Comparison of ENCODE assay signal across 15 cellular contexts in the genomic region with DNA sequence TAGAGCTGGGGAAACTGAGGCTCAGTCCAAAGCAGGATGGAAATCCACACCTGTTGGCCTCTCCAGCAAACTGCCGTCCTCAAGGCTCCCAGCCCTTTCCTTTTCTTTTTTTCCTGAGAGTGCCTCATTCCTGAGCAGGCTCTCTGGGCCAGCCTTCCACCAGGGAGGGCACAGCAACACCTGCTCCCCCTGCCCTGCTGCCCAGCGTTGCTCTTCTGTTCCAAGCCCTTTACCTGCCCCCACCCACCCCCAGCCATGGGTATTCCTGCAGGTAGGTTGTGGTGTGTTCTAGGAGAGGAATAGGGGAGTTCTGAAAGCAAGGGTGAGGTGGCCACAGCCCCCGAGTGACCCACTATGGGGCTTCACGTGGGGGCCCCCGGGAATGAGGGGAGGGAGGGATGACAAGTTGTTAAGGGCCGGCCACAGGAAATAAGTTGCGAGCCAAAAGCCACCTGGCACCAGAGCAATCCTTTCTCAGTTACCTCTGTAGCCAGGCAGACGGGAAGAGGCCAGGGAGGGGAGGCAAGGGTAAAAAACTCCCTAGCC. TPM values are rescaled to one million over a fixed set of nuclear protein-coding genes. Genes with fewer than 3 reads are reported as not detected.
A peak's percentile ranks its signal among the peaks of the same experiment; 100 is the strongest.
DNase-seq lines count a peak whose midpoint lies in the region; ATAC-seq, FAIRE-seq and TF ChIP-seq lines count a peak whose summit lies in the region.
"Had no signal": no experiment of that assay in that cellular context is flagged by ENCODE, and none has a peak within 500 bp of the region (broad histone marks: within the 10 kb centered on the region; RNA-seq: fewer than 3 reads in every experiment).

No MANE protein-coding gene starts in this region.

- H3K27ac ChIP-seq in right lobe of liver (peak overlapping the region; percentile 4 to 38 (median 7)), stomach (peak overlapping the region in 4 of 5 donors; percentile 50 to 85 (median 68))

- POLR2A ChIA-PET in activated CD4-positive, alpha-beta T cell treated with anti-CD3 and anti-CD28 coated beads, Interleukin-2, amount 10 ng/mL, durations not matched to agents 7 days and 5 days (lab: Charles Lee): no interaction called here

- H3K27ac Mint-ChIP-seq in activated CD4-positive, alpha-beta T cell treated with anti-CD3 and anti-CD28 coated beads, Interleukin-2, amount 10 ng/mL, durations not matched to agents 7 days and 5 days: peak overlapping the region; percentile 81
- H3K27ac Mint-ChIP-seq in activated naive CD8-positive, alpha-beta T cell treated with anti-CD3 and anti-CD28 coated beads for 36 hours: peak overlapping the region; percentile 84
- H3K27ac Mint-ChIP-seq in osteocyte (ENCODE audit: unreplicated experiment): no peak overlapping the region

- DNase-seq in activated CD4-positive, alpha-beta T cell treated with anti-CD3 and anti-CD28 coated beads, Interleukin-2, amount 10 ng/mL, durations not matched to agents 7 days and 5 days: no peak
- no peak for DNase-seq in activated CD4-positive, alpha-beta T cell treated with anti-CD3 and anti-CD28 coated beads, Interleukin-2, amount 50 U/mL, for 48 hours
- DNase-seq in activated naive CD8-positive, alpha-beta T cell treated with anti-CD3 and anti-CD28 coated beads for 36 hours: no peak
- DNase-seq in right lobe of liver (no peak), stomach (no peak), ACHN (no peak), GM12891 (ENCODE audit: insufficient read length, low spot score) (no peak), osteocyte (ENCODE audit: extremely low spot score, unreplicated experiment) (no peak)
- DNase-seq: activated T-cell treated with anti-CD3 and anti-CD28 coated beads for 4 hours, EL, NCI-H524 treated with DMSO at 0.1 percent for 48 hours had no signal

- peaks cover 80% of the 10 kb centered on the region for H3K36me3 Mint-ChIP-seq in activated CD4-positive, alpha-beta T cell treated with anti-CD3 and anti-CD28 coated beads, Interleukin-2, amount 10 ng/mL, durations not matched to agents 7 days and 5 days (ENCODE audit: low read depth)
- H3K36me3 Mint-ChIP-seq in activated naive CD8-positive, alpha-beta T cell treated with anti-CD3 and anti-CD28 coated beads for 36 hours: peaks cover 40% of the 10 kb centered on the region
- no peaks in the 10 kb centered on the region for H3K36me3 Mint-ChIP-seq in osteocyte (ENCODE audit: unreplicated experiment)

- peaks cover 95% of the 10 kb centered on the region for H3K4me1 Mint-ChIP-seq in activated CD4-positive, alpha-beta T cell treated with anti-CD3 and anti-CD28 coated beads, Interleukin-2, amount 10 ng/mL, durations not matched to agents 7 days and 5 days
- peaks cover 94% of the 10 kb centered on the region for H3K4me1 Mint-ChIP-seq in activated naive CD8-positive, alpha-beta T cell treated with anti-CD3 and anti-CD28 coated beads for 36 hours
- H3K4me1 Mint-ChIP-seq in osteocyte (ENCODE audit: unreplicated experiment): peaks cover 1% of the 10 kb centered on the region

- H3K4me3 Mint-ChIP-seq in activated CD4-positive, alpha-beta T cell treated with anti-CD3 and anti-CD28 coated beads, Interleukin-2, amount 10 ng/mL, durations not matched to agents 7 days and 5 days: no peak overlapping the region
- no peak overlapping the region for H3K4me3 Mint-ChIP-seq in activated naive CD8-positive, alpha-beta T cell treated with anti-CD3 and anti-CD28 coated beads for 36 hours
- no peak overlapping the region for H3K4me3 Mint-ChIP-seq in osteocyte (ENCODE audit: unreplicated experiment)

- no peak for FAIRE-seq in GM12891 (lab: Jason Lieb, UNC)
- FAIRE-seq: bronchial epithelial cell had no signal

- H3K36me3 ChIP-seq in right lobe of liver (no peaks in the 10 kb centered on the region), stomach (peaks cover 30 to 78% (median 73%) of the 10 kb centered on the region in 4 donors)

- TF ChIP-seq EP300 in stomach (IDR thresholded peaks at IDR 0.05): no peak

- no peaks in the 10 kb centered on the region for H3K27me3 Mint-ChIP-seq in activated CD4-positive, alpha-beta T cell treated with anti-CD3 and anti-CD28 coated beads, Interleukin-2, amount 10 ng/mL, durations not matched to agents 7 days and 5 days
- H3K27me3 Mint-ChIP-seq in activated naive CD8-positive, alpha-beta T cell treated with anti-CD3 and anti-CD28 coated beads for 36 hours: no peaks in the 10 kb centered on the region
- H3K27me3 Mint-ChIP-seq in osteocyte (ENCODE audit: unreplicated experiment): peaks cover 19% of the 10 kb centered on the region

- CTCF ChIA-PET in activated CD4-positive, alpha-beta T cell treated with anti-CD3 and anti-CD28 coated beads, Interleukin-2, amount 10 ng/mL, durations not matched to agents 7 days and 5 days (lab: Charles Lee): interaction anchor here (1.0 to 1.4 kb wide), 2 partner anchors 46 to 57 kb away, joined by 3 to 4 read pairs; no protein-coding TSS in a partner anchor

- no peak for ATAC-seq in right lobe of liver
- ATAC-seq: HCT116 had no signal

- intact Hi-C loops in right lobe of liver (cut with DNase I): no loop called here
- intact Hi-C loops in stomach (cut with DNase I; ENCODE audit: low total_unique reads): no loop called here

- no peak overlapping the region for H3K4me3 ChIP-seq in right lobe of liver
- no peak overlapping the region for H3K4me3 ChIP-seq in stomach

- TF ChIP-seq CTCF in right lobe of liver (IDR thresholded peaks at IDR 0.05) (no peak), stomach (IDR thresholded peaks at IDR 0.05) (no peak), osteocyte (IDR thresholded peaks at IDR 0.05) (no peak)

- H3K27me3 ChIP-seq in right lobe of liver (no peaks in the 10 kb centered on the region), stomach (no peaks in the 10 kb centered on the region)

- whole genome bisulfite sequencing in right lobe of liver (ENCODE audit: insufficient coverage, low coverage, low lambda C conversion rate, missing lambda C conversion rate): 40% methylated on average over 6 of the region's 8 CpGs
- WGBS in stomach, 5 donors: 58 to 68% (median 64%) methylated on average over 8 of the region's 8 CpGs

- H3K4me1 ChIP-seq in right lobe of liver (peaks cover 0 to 11% (median 0%) of the 10 kb centered on the region in 4 donors), stomach (peaks cover 20 to 93% (median 50%) of the 10 kb centered on the region in 4 donors)

- H3K9me3 ChIP-seq in right lobe of liver: no peaks in the 10 kb centered on the region
- no peaks in the 10 kb centered on the region for H3K9me3 ChIP-seq in stomach

- TF ChIP-seq POLR2A in right lobe of liver (IDR thresholded peaks at IDR 0.05) (no peak), stomach (IDR thresholded peaks at IDR 0.05) (no peak), GM12891 (IDR thresholded peaks at IDR 0.05; ENCODE audit: low read depth, low read length) (no peak)

- H3K9me3 Mint-ChIP-seq in activated CD4-positive, alpha-beta T cell treated with anti-CD3 and anti-CD28 coated beads, Interleukin-2, amount 10 ng/mL, durations not matched to agents 7 days and 5 days: no peaks in the 10 kb centered on the region
- no peaks in the 10 kb centered on the region for H3K9me3 Mint-ChIP-seq in activated naive CD8-positive, alpha-beta T cell treated with anti-CD3 and anti-CD28 coated beads for 36 hours
- H3K9me3 Mint-ChIP-seq in osteocyte (ENCODE audit: unreplicated experiment): no peaks in the 10 kb centered on the region

- in situ Hi-C loops in ACHN (cut with HindIII; ENCODE audit: low pct_ligation_motif_present, low pct_unique_long_range_greater_than_20kb, low sequenced_read_pairs): no loop called here

TF ChIP-seq in GM12891, 5 proteins besides CTCF, POLR2A, EP300 and RAD21:
- no peak for TF ChIP-seq PAX5 (IDR thresholded peaks at IDR 0.05; ENCODE audit: insufficient read depth, low read length, severe bottlenecking)
- TF ChIP-seq POLR2AphosphoS5 (IDR thresholded peaks at IDR 0.05; ENCODE audit: low read depth, low read length): no peak
- TF ChIP-seq POU2F2 (IDR thresholded peaks at IDR 0.05; ENCODE audit: low read depth, low read length): no peak
- no peak for TF ChIP-seq TAF1 (IDR thresholded peaks at IDR 0.05; ENCODE audit: low read depth, low read length)
- no peak for TF ChIP-seq SPI1 (IDR thresholded peaks at IDR 0.05; ENCODE audit: low read depth, low read length)

RNA-seq across cellular contexts. Expression of a gene that starts 19.3 kb away (rescaled TPM):
- total RNA-seq in activated CD4-positive, alpha-beta T cell treated with anti-CD3 and anti-CD28 coated beads, Interleukin-2, amount 10 ng/mL, durations not matched to agents 7 days and 5 days: 100 to 1,000 TPM; 120 to 148 TPM
- 10 to 100 TPM; 41.4 to 47.3 TPM for total RNA-seq in activated naive CD8-positive, alpha-beta T cell treated with anti-CD3 and anti-CD28 coated beads for 36 hours
- total RNA-seq in right lobe of liver (10 to 100 TPM in 3 of 6 experiments, 1 to 10 TPM in 3; 6.1 to 17.1 (median 10.1) TPM), stomach (100 to 1,000 TPM in 1 of 5 donors, 10 to 100 TPM in 4; 14.7 to 103 (median 16.5) TPM), osteocyte (0.16 and 0.75 TPM in 2 replicates)
- 10 to 100 TPM; 14.2 to 21.7 (median 15.9) TPM for polyA plus RNA-seq in stomach
- polyA plus RNA-seq in GM12891 (2012; ENCODE audit: low read depth, missing spikeins): 3.8 TPM

RNA-seq across cellular contexts. Expression of a gene that starts 34.5 kb away (rescaled TPM):
- total RNA-seq in activated CD4-positive, alpha-beta T cell treated with anti-CD3 and anti-CD28 coated beads, Interleukin-2, amount 10 ng/mL, durations not matched to agents 7 days and 5 days: under 1 TPM; 0.52 to 0.71 TPM
- under 1 TPM; 0.24 to 0.41 TPM for total RNA-seq in activated naive CD8-positive, alpha-beta T cell treated with anti-CD3 and anti-CD28 coated beads for 36 hours
- total RNA-seq in right lobe of liver: under 1 TPM in 1 of 6 experiments, not detected in 5; 0.05 TPM
- not detected for total RNA-seq in stomach
- under 1 TPM in 1 of 3 donors, not detected in 2; 0.03 TPM for polyA plus RNA-seq in stomach
- 0.04 TPM for polyA plus RNA-seq in GM12891 (2012; ENCODE audit: low read depth, missing spikeins)
- not detected in 2 replicates for total RNA-seq in osteocyte
- total RNA-seq: bronchial epithelial cell, HT1080 had no signal
- polyA plus RNA-seq: AG04450 had no signal
